ENCODE assay signal across 10 cellular contexts in genomic region chr3:184332370-184333090, GRCh38. TPM values are rescaled to one million over a fixed set of nuclear protein-coding genes. Genes with fewer than 3 reads are reported as not detected.
DNase-seq lines count a peak whose midpoint lies in the region; ATAC-seq and TF ChIP-seq lines count a peak whose summit lies in the region.
"Had no signal": no experiment of that assay in that cellular context is flagged by ENCODE, and none has a peak within 500 bp of the region (broad histone marks: within the 10 kb centered on the region; RNA-seq: fewer than 3 reads in every experiment).

No MANE protein-coding gene starts in this region.

- no peaks in the 10 kb centered on the region for H3K9me3 Mint-ChIP-seq in activated CD4-positive, alpha-beta T cell treated with anti-CD3 and anti-CD28 coated beads, Interleukin-2, amount 10 ng/mL, durations not matched to agents 7 days and 5 days
- H3K9me3 Mint-ChIP-seq in activated T-helper 1 cell treated with anti-CD3 and anti-CD28 coated beads, Interleukin-12 subunit alpha, Interleukin-12 subunit beta, Interleukin-2, Interleukin-4 antibody, amounts not matched to agents 30 ng/mL and 10 ng/mL and 1 ng/mL, durations not matched to agents 14 hours and 24 hours and 36 hours: no peaks in the 10 kb centered on the region
- H3K9me3 Mint-ChIP-seq in stimulated activated memory B cell treated with anti-CD40 and anti-IgM and Interleukin-4, amounts not matched to agents 10 μg/mL and 1 μg/mL and 100 μg/mL, for 72 hours: no peaks in the 10 kb centered on the region

- intact Hi-C loops in activated T-helper 1 cell treated with anti-CD3 and anti-CD28 coated beads, Interleukin-12 subunit alpha, Interleukin-12 subunit beta, Interleukin-2, Interleukin-4 antibody, amounts not matched to agents 30 ng/mL and 10 ng/mL and 1 ng/mL, durations not matched to agents 14 hours and 24 hours and 36 hours (cut with micrococcal nuclease): no loop called here
- intact Hi-C loops in adrenal gland (cut with DNase I): no loop called here

- no peak for TF ChIP-seq CTCF in adrenal gland (IDR thresholded peaks at IDR 0.05)

- H3K27ac ChIP-seq in adrenal gland: peak overlapping the region in 2 of 5 donors; percentile 97 to 98
- H3K27ac ChIP-seq: C4-2B, testis had no signal

- H3K27ac Mint-ChIP-seq in activated CD4-positive, alpha-beta T cell treated with anti-CD3 and anti-CD28 coated beads, Interleukin-2, amount 10 ng/mL, durations not matched to agents 7 days and 5 days: peak overlapping the region; percentile 33
- peak overlapping the region; percentile 92 for H3K27ac Mint-ChIP-seq in activated T-helper 1 cell treated with anti-CD3 and anti-CD28 coated beads, Interleukin-12 subunit alpha, Interleukin-12 subunit beta, Interleukin-2, Interleukin-4 antibody, amounts not matched to agents 30 ng/mL and 10 ng/mL and 1 ng/mL, durations not matched to agents 14 hours and 24 hours and 36 hours
- H3K27ac Mint-ChIP-seq in stimulated activated memory B cell treated with anti-CD40 and anti-IgM and Interleukin-4, amounts not matched to agents 10 μg/mL and 1 μg/mL and 100 μg/mL, for 72 hours: peak overlapping the region; percentile 36

- 70 to 82% (median 75%) methylated on average over 10 of the region's 10 CpGs for WGBS in adrenal gland, 4 donors

- no peak overlapping the region for H3K4me3 Mint-ChIP-seq in activated CD4-positive, alpha-beta T cell treated with anti-CD3 and anti-CD28 coated beads, Interleukin-2, amount 10 ng/mL, durations not matched to agents 7 days and 5 days
- H3K4me3 Mint-ChIP-seq in activated T-helper 1 cell treated with anti-CD3 and anti-CD28 coated beads, Interleukin-12 subunit alpha, Interleukin-12 subunit beta, Interleukin-2, Interleukin-4 antibody, amounts not matched to agents 30 ng/mL and 10 ng/mL and 1 ng/mL, durations not matched to agents 14 hours and 24 hours and 36 hours: no peak overlapping the region
- H3K4me3 Mint-ChIP-seq in stimulated activated memory B cell treated with anti-CD40 and anti-IgM and Interleukin-4, amounts not matched to agents 10 μg/mL and 1 μg/mL and 100 μg/mL, for 72 hours: no peak overlapping the region

- CTCF ChIA-PET in activated CD4-positive, alpha-beta T cell treated with anti-CD3 and anti-CD28 coated beads, Interleukin-2, amount 10 ng/mL, durations not matched to agents 7 days and 5 days (lab: Charles Lee): interaction anchor here (1.3 kb wide), 1 partner anchor 12 kb away, joined by 4 read pairs; no protein-coding TSS in a partner anchor

- no peaks in the 10 kb centered on the region for H3K9me3 ChIP-seq in adrenal gland (replicated peaks in 1 of 3)
- H3K9me3 ChIP-seq: testis had no signal

- H3K27me3 Mint-ChIP-seq in activated CD4-positive, alpha-beta T cell treated with anti-CD3 and anti-CD28 coated beads, Interleukin-2, amount 10 ng/mL, durations not matched to agents 7 days and 5 days: no peaks in the 10 kb centered on the region
- H3K27me3 Mint-ChIP-seq in activated T-helper 1 cell treated with anti-CD3 and anti-CD28 coated beads, Interleukin-12 subunit alpha, Interleukin-12 subunit beta, Interleukin-2, Interleukin-4 antibody, amounts not matched to agents 30 ng/mL and 10 ng/mL and 1 ng/mL, durations not matched to agents 14 hours and 24 hours and 36 hours (ENCODE audit: insufficient read depth): peaks cover 2% of the 10 kb centered on the region
- peaks cover 4% of the 10 kb centered on the region for H3K27me3 Mint-ChIP-seq in stimulated activated memory B cell treated with anti-CD40 and anti-IgM and Interleukin-4, amounts not matched to agents 10 μg/mL and 1 μg/mL and 100 μg/mL, for 72 hours

- peaks cover 62% of the 10 kb centered on the region for H3K36me3 Mint-ChIP-seq in activated CD4-positive, alpha-beta T cell treated with anti-CD3 and anti-CD28 coated beads, Interleukin-2, amount 10 ng/mL, durations not matched to agents 7 days and 5 days (ENCODE audit: low read depth)
- H3K36me3 Mint-ChIP-seq in activated T-helper 1 cell treated with anti-CD3 and anti-CD28 coated beads, Interleukin-12 subunit alpha, Interleukin-12 subunit beta, Interleukin-2, Interleukin-4 antibody, amounts not matched to agents 30 ng/mL and 10 ng/mL and 1 ng/mL, durations not matched to agents 14 hours and 24 hours and 36 hours (ENCODE audit: low read depth): peaks cover 67% of the 10 kb centered on the region
- H3K36me3 Mint-ChIP-seq in stimulated activated memory B cell treated with anti-CD40 and anti-IgM and Interleukin-4, amounts not matched to agents 10 μg/mL and 1 μg/mL and 100 μg/mL, for 72 hours: peaks cover 59% of the 10 kb centered on the region

- ATAC-seq in stimulated activated memory B cell treated with anti-CD40 and anti-IgM and Interleukin-4, amounts not matched to agents 10 μg/mL and 1 μg/mL and 100 μg/mL, for 72 hours: no peak

- no peaks in the 10 kb centered on the region for H3K27me3 ChIP-seq in adrenal gland
- H3K27me3 ChIP-seq: testis had no signal

- peaks cover 0 to 78% of the 10 kb centered on the region in 2 donors for H3K36me3 ChIP-seq in adrenal gland (replicated peaks in 1 of 2)

- TF ChIP-seq POLR2A in adrenal gland (IDR thresholded peaks at IDR 0.05): no peak

- POLR2A ChIA-PET in activated CD4-positive, alpha-beta T cell treated with anti-CD3 and anti-CD28 coated beads, Interleukin-2, amount 10 ng/mL, durations not matched to agents 7 days and 5 days (lab: Charles Lee): no interaction called here

- H3K4me1 Mint-ChIP-seq in activated CD4-positive, alpha-beta T cell treated with anti-CD3 and anti-CD28 coated beads, Interleukin-2, amount 10 ng/mL, durations not matched to agents 7 days and 5 days: peaks cover 43% of the 10 kb centered on the region
- peaks cover 53% of the 10 kb centered on the region for H3K4me1 Mint-ChIP-seq in activated T-helper 1 cell treated with anti-CD3 and anti-CD28 coated beads, Interleukin-12 subunit alpha, Interleukin-12 subunit beta, Interleukin-2, Interleukin-4 antibody, amounts not matched to agents 30 ng/mL and 10 ng/mL and 1 ng/mL, durations not matched to agents 14 hours and 24 hours and 36 hours (ENCODE audit: low read depth)
- H3K4me1 Mint-ChIP-seq in stimulated activated memory B cell treated with anti-CD40 and anti-IgM and Interleukin-4, amounts not matched to agents 10 μg/mL and 1 μg/mL and 100 μg/mL, for 72 hours: peaks cover 41% of the 10 kb centered on the region

- DNase-seq in activated CD4-positive, alpha-beta T cell treated with anti-CD3 and anti-CD28 coated beads, Interleukin-2, amount 10 ng/mL, durations not matched to agents 7 days and 5 days: no peak
- no peak for DNase-seq in activated CD4-positive, alpha-beta T cell treated with anti-CD3 and anti-CD28 coated beads for 48 hours
- DNase-seq in activated T-helper 1 cell treated with anti-CD3 and anti-CD28 coated beads, Interleukin-12 subunit alpha, Interleukin-12 subunit beta, Interleukin-2, Interleukin-4 antibody, amounts not matched to agents 30 ng/mL and 10 ng/mL and 1 ng/mL, durations not matched to agents 14 hours and 24 hours and 36 hours (ENCODE audit: low spot score): no peak
- peak; percentile 91 for DNase-seq in glomerular endothelial cell (ENCODE audit: extremely low read depth, low read depth, low spot score)
- DNase-seq in adrenal gland: no peak
- no peak for DNase-seq in central memory CD4-positive, alpha-beta T cell
- no peak for DNase-seq in mucosa of gallbladder (ENCODE audit: low spot score)
- DNase-seq: testis had no signal

- H3K4me3 ChIP-seq in adrenal gland: no peak overlapping the region
- H3K4me3 ChIP-seq: testis had no signal

- peaks cover 12 to 29% of the 10 kb centered on the region in 2 donors for H3K4me1 ChIP-seq in adrenal gland (replicated peaks in 1 of 2)

RNA-seq across cellular contexts. Expression of gene FAM131A, which starts 4.9 kb away (rescaled TPM):
- total RNA-seq in activated CD4-positive, alpha-beta T cell treated with anti-CD3 and anti-CD28 coated beads, Interleukin-2, amount 10 ng/mL, durations not matched to agents 7 days and 5 days: 1 to 10 TPM; 3.6 to 4.4 TPM
- 7.5 and 9.2 TPM in 2 replicates for total RNA-seq in activated T-helper 1 cell treated with anti-CD3 and anti-CD28 coated beads, Interleukin-12 subunit alpha, Interleukin-12 subunit beta, Interleukin-2, Interleukin-4 antibody, amounts not matched to agents 30 ng/mL and 10 ng/mL and 1 ng/mL, durations not matched to agents 14 hours and 24 hours and 36 hours
- total RNA-seq in glomerular endothelial cell: 30.9 and 36.8 TPM in 2 replicates
- 10 to 100 TPM; 16.4 to 42.4 (median 33.7) TPM for total RNA-seq in adrenal gland
- 10 to 100 TPM; 13.3 to 43.0 (median 39.4) TPM for polyA plus RNA-seq in adrenal gland
- 41.5 TPM for total RNA-seq in mucosa of gallbladder

RNA-seq across cellular contexts. Expression of gene EIF4G1, which starts 18.1 kb away (rescaled TPM):
- 100 to 1,000 TPM; 269 to 300 TPM for total RNA-seq in activated CD4-positive, alpha-beta T cell treated with anti-CD3 and anti-CD28 coated beads, Interleukin-2, amount 10 ng/mL, durations not matched to agents 7 days and 5 days
- 657 and 706 TPM in 2 replicates for total RNA-seq in activated T-helper 1 cell treated with anti-CD3 and anti-CD28 coated beads, Interleukin-12 subunit alpha, Interleukin-12 subunit beta, Interleukin-2, Interleukin-4 antibody, amounts not matched to agents 30 ng/mL and 10 ng/mL and 1 ng/mL, durations not matched to agents 14 hours and 24 hours and 36 hours
- total RNA-seq in glomerular endothelial cell: 424 and 473 TPM in 2 replicates
- 100 to 1,000 TPM; 289 to 600 (median 369) TPM for total RNA-seq in adrenal gland
- 100 to 1,000 TPM; 248 to 411 (median 268) TPM for polyA plus RNA-seq in adrenal gland
- total RNA-seq in mucosa of gallbladder: 330 TPM

RNA-seq across cellular contexts. Expression of gene CLCN2, which starts 28.9 kb away (rescaled TPM):
- 1 to 10 TPM; 3.0 to 3.6 TPM for total RNA-seq in activated CD4-positive, alpha-beta T cell treated with anti-CD3 and anti-CD28 coated beads, Interleukin-2, amount 10 ng/mL, durations not matched to agents 7 days and 5 days
- 5.2 and 6.6 TPM in 2 replicates for total RNA-seq in activated T-helper 1 cell treated with anti-CD3 and anti-CD28 coated beads, Interleukin-12 subunit alpha, Interleukin-12 subunit beta, Interleukin-2, Interleukin-4 antibody, amounts not matched to agents 30 ng/mL and 10 ng/mL and 1 ng/mL, durations not matched to agents 14 hours and 24 hours and 36 hours
- total RNA-seq in glomerular endothelial cell (3.3 and 3.6 TPM in 2 replicates), adrenal gland (10 to 100 TPM in 5 of 8 donors, 1 to 10 TPM in 3; 7.5 to 24.4 (median 14.9) TPM), mucosa of gallbladder (104 TPM)
- 10 to 100 TPM; 11.4 to 27.8 (median 22.3) TPM for polyA plus RNA-seq in adrenal gland

RNA-seq across cellular contexts. Expression of gene POLR2H, which starts 29.0 kb away (rescaled TPM):
- total RNA-seq in activated CD4-positive, alpha-beta T cell treated with anti-CD3 and anti-CD28 coated beads, Interleukin-2, amount 10 ng/mL, durations not matched to agents 7 days and 5 days: 10 to 100 TPM; 74.4 to 79.9 TPM
- 145 and 151 TPM in 2 replicates for total RNA-seq in activated T-helper 1 cell treated with anti-CD3 and anti-CD28 coated beads, Interleukin-12 subunit alpha, Interleukin-12 subunit beta, Interleukin-2, Interleukin-4 antibody, amounts not matched to agents 30 ng/mL and 10 ng/mL and 1 ng/mL, durations not matched to agents 14 hours and 24 hours and 36 hours
- total RNA-seq in glomerular endothelial cell (74.7 and 97.7 TPM in 2 replicates), adrenal gland (100 to 1,000 TPM in 1 of 8 donors, 10 to 100 TPM in 7; 63.1 to 101 (median 71.1) TPM), mucosa of gallbladder (107 TPM)
- 100 to 1,000 TPM in 2 of 3 donors, 10 to 100 TPM in 1; 87.7 to 199 (median 194) TPM for polyA plus RNA-seq in adrenal gland

RNA-seq across cellular contexts. Expression of gene PSMD2, which starts 33.5 kb away (rescaled TPM):
- total RNA-seq in activated CD4-positive, alpha-beta T cell treated with anti-CD3 and anti-CD28 coated beads, Interleukin-2, amount 10 ng/mL, durations not matched to agents 7 days and 5 days: 100 to 1,000 TPM; 188 to 193 TPM
- 251 and 255 TPM in 2 replicates for total RNA-seq in activated T-helper 1 cell treated with anti-CD3 and anti-CD28 coated beads, Interleukin-12 subunit alpha, Interleukin-12 subunit beta, Interleukin-2, Interleukin-4 antibody, amounts not matched to agents 30 ng/mL and 10 ng/mL and 1 ng/mL, durations not matched to agents 14 hours and 24 hours and 36 hours
- total RNA-seq in glomerular endothelial cell (504 and 771 TPM in 2 replicates), adrenal gland (100 to 1,000 TPM; 190 to 387 (median 235) TPM), mucosa of gallbladder (174 TPM)
- polyA plus RNA-seq in adrenal gland: 100 to 1,000 TPM in 1 of 3 donors, 10 to 100 TPM in 2; 65.1 to 412 (median 73.8) TPM

Comparison
In these comparisons a context has a peak if more than half of its experiments do, and no peak if none do; other contexts are left out.
1. H3K27ac Mint-ChIP-seq: peak in every context shown above with its lines; median percentile 92 in activated T-helper 1 cell treated with anti-CD3 and anti-CD28 coated beads, Interleukin-12 subunit alpha, Interleukin-12 subunit beta, Interleukin-2, Interleukin-4 antibody, amounts not matched to agents 30 ng/mL and 10 ng/mL and 1 ng/mL, durations not matched to agents 14 hours and 24 hours and 36 hours; 36 in stimulated activated memory B cell treated with anti-CD40 and anti-IgM and Interleukin-4, amounts not matched to agents 10 μg/mL and 1 μg/mL and 100 μg/mL, for 72 hours; 33 in activated CD4-positive, alpha-beta T cell treated with anti-CD3 and anti-CD28 coated beads, Interleukin-2, amount 10 ng/mL, durations not matched to agents 7 days and 5 days.